Comparison of ENCODE assay signal across 15 cellular contexts in the genomic region with DNA sequence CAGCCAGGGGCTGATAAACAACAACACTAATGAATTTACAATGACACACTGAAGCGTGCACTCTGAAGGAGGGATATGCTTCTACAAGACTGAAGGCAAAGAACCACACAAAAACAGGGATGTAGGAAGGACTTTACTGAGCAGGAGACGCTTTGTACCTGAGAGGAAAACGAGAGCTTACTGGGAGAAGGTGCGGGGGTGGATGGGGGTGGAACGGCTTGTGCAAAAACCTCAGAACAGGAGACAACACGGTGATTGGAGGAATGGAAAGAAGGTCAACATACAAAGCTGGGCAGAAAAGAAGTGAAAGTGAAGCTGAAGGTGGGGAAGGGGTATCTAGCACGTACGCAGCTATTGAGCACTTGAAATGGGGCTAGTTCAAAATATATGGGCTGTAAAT.
"Had no signal": no experiment of that assay in that cellular context is flagged by ENCODE, and none has a peak within 500 bp of the region (broad histone marks: within the 10 kb centered on the region; RNA-seq: fewer than 3 reads in every experiment).

No MANE protein-coding gene starts in this region.

- H3K27me3 ChIP-seq: brain microvascular endothelial cell, heart right ventricle, suprapubic skin had no signal

- H3K9me3 Mint-ChIP-seq: activated CD4-positive, alpha-beta T cell treated with anti-CD3 and anti-CD28 coated beads, Interleukin-2, amount 10 ng/mL, durations not matched to agents 7 days and 5 days; activated naive CD8-positive, alpha-beta T cell treated with anti-CD3 and anti-CD28 coated beads for 36 hours; nephron progenitor cell had no signal

- H3K9me3 ChIP-seq: heart right ventricle, lower lobe of right lung, suprapubic skin had no signal

- FAIRE-seq: frontal cortex had no signal

- H3K27ac Mint-ChIP-seq: activated CD4-positive, alpha-beta T cell treated with anti-CD3 and anti-CD28 coated beads, Interleukin-2, amount 10 ng/mL, durations not matched to agents 7 days and 5 days; activated naive CD8-positive, alpha-beta T cell treated with anti-CD3 and anti-CD28 coated beads for 36 hours; nephron progenitor cell had no signal

- H3K4me3 Mint-ChIP-seq: activated CD4-positive, alpha-beta T cell treated with anti-CD3 and anti-CD28 coated beads, Interleukin-2, amount 10 ng/mL, durations not matched to agents 7 days and 5 days; activated naive CD8-positive, alpha-beta T cell treated with anti-CD3 and anti-CD28 coated beads for 36 hours; nephron progenitor cell had no signal

- H3K27ac ChIP-seq: brain microvascular endothelial cell, heart right ventricle, lower lobe of right lung, suprapubic skin had no signal

- ATAC-seq: heart right ventricle; left cardiac atrium; lower lobe of right lung; sciatic nerve; stimulated activated naive CD8-positive, alpha-beta T cell treated with anti-CD3 and anti-CD28 coated beads, Interleukin-15, Interleukin-2, amounts not matched to agents 100 U/mL and 50 U/mL, for 24 hours had no signal

- H3K4me1 Mint-ChIP-seq: activated CD4-positive, alpha-beta T cell treated with anti-CD3 and anti-CD28 coated beads, Interleukin-2, amount 10 ng/mL, durations not matched to agents 7 days and 5 days had no signal

- H3K36me3 ChIP-seq: brain microvascular endothelial cell, heart right ventricle, lower lobe of right lung, suprapubic skin had no signal

- DNase-seq: activated CD4-positive, alpha-beta T cell treated with anti-CD3 and anti-CD28 coated beads, Interleukin-2, amount 10 ng/mL, durations not matched to agents 7 days and 5 days; activated CD4-positive, CD25-positive, alpha-beta regulatory T cell; activated CD8-positive, alpha-beta memory T cell treated with anti-CD3 and anti-CD28 coated beads, Interleukin-2, amount 50 U/mL, for 48 hours; activated gamma-delta T cell treated with Interleukin-2 at 50 U/mL for 16 hours; activated naive CD8-positive, alpha-beta T cell treated with anti-CD3 and anti-CD28 coated beads for 36 hours; brain microvascular endothelial cell; dermis blood vessel endothelial cell; heart right ventricle; left cardiac atrium; lower lobe of right lung; nephron progenitor cell; stimulated activated naive CD8-positive, alpha-beta T cell treated with anti-CD3 and anti-CD28 coated beads, Interleukin-15, Interleukin-2, amounts not matched to agents 100 U/mL and 50 U/mL, for 24 hours had no signal

- H3K36me3 Mint-ChIP-seq: activated naive CD8-positive, alpha-beta T cell treated with anti-CD3 and anti-CD28 coated beads for 36 hours had no signal

- H3K4me1 ChIP-seq: suprapubic skin had no signal

- H3K4me3 ChIP-seq: heart right ventricle, lower lobe of right lung, suprapubic skin had no signal

- H3K27me3 Mint-ChIP-seq: activated naive CD8-positive, alpha-beta T cell treated with anti-CD3 and anti-CD28 coated beads for 36 hours had no signal
